Comparison of ENCODE assay signal across 8 cellular contexts in genomic region chr14:68977137-68977740, GRCh38. TPM values are rescaled to one million over a fixed set of nuclear protein-coding genes. Genes with fewer than 3 reads are reported as not detected.
A peak's percentile ranks its signal among the peaks of the same experiment; 100 is the strongest.
DNase-seq lines count a peak whose midpoint lies in the region; ATAC-seq and TF ChIP-seq lines count a peak whose summit lies in the region.

No MANE protein-coding gene starts in this region.

- no peak for TF ChIP-seq CTCF in kidney epithelial cell (IDR thresholded peaks at IDR 0.05; ENCODE audit: insufficient read depth, low read length, poor library complexity, severe bottlenecking)

- H3K4me3 ChIP-seq in adipocyte (ENCODE audit: low read length): peak overlapping the region; percentile 93
- peak overlapping the region; percentile 95 for H3K4me3 ChIP-seq in kidney epithelial cell (ENCODE audit: low read depth, low read length)
- H3K4me3 ChIP-seq in subcutaneous abdominal adipose tissue (ENCODE audit: low read depth in 1 of 5, low read length in 5 of 5): peak overlapping the region; percentile 67 to 89 (median 85)

- ATAC-seq in HG03045 (IDR thresholded peaks at IDR 0.05; ENCODE audit: unreplicated experiment) (no peak), GM18517 (IDR thresholded peaks at IDR 0.05; ENCODE audit: unreplicated experiment) (no peak)

- H3K9me3 ChIP-seq in adipocyte (ENCODE audit: control insufficient read depth, low read length) (no peaks in the 10 kb centered on the region), subcutaneous abdominal adipose tissue (ENCODE audit: control insufficient read depth in 5 of 5, low read length in 5 of 5) (no peaks in the 10 kb centered on the region)

- DNase-seq in activated CD4-positive, alpha-beta T cell treated with anti-CD3 and anti-CD28 coated beads for 48 hours: peak; percentile 30
- DNase-seq in activated CD4-positive, alpha-beta T cell treated with anti-CD3 and anti-CD28 coated beads, Interleukin-2, amount 50 U/mL, for 4 hours: no peak
- DNase-seq in adipocyte (ENCODE audit: low read depth) (no peak), kidney epithelial cell (ENCODE audit: low read depth) (no peak), DMS114 treated with DMSO at 0.1 percent for 48 hours (lab: John Stamatoyannopoulos, UW; ENCODE audit: unreplicated experiment) (no peak)

- H3K4me1 ChIP-seq in adipocyte (ENCODE audit: control insufficient read depth, insufficient read depth, low read length) (peaks cover 48% of the 10 kb centered on the region), subcutaneous abdominal adipose tissue (ENCODE audit: control insufficient read depth in 5 of 5, insufficient read depth in 5 of 5, low read length in 5 of 5) (peaks cover 6 to 59% (median 38%) of the 10 kb centered on the region in 5 donors)

- H3K36me3 ChIP-seq in adipocyte (ENCODE audit: control insufficient read depth, insufficient read depth, low read length, severe bottlenecking): peaks cover 27% of the 10 kb centered on the region
- H3K36me3 ChIP-seq in kidney epithelial cell (ENCODE audit: control insufficient read depth, insufficient read depth, low read length): peaks cover 3% of the 10 kb centered on the region
- H3K36me3 ChIP-seq in subcutaneous abdominal adipose tissue (ENCODE audit: control insufficient read depth in 5 of 5, insufficient read depth in 5 of 5, low read length in 5 of 5): peaks cover 0 to 16% (median 13%) of the 10 kb centered on the region in 5 donors

- H3K27me3 ChIP-seq in adipocyte (replicated peaks; ENCODE audit: control insufficient read depth, insufficient read depth, low read length): no peaks in the 10 kb centered on the region
- H3K27me3 ChIP-seq in kidney epithelial cell (ENCODE audit: control insufficient read depth, insufficient read depth, low read length): no peaks in the 10 kb centered on the region
- no peaks in the 10 kb centered on the region for H3K27me3 ChIP-seq in subcutaneous abdominal adipose tissue (ENCODE audit: control insufficient read depth in 5 of 5, insufficient read depth in 4 of 5, low read length in 5 of 5)

- peak overlapping the region; percentile 91 for H3K27ac ChIP-seq in subcutaneous abdominal adipose tissue (ENCODE audit: low read depth, low read length)

- H3K9ac ChIP-seq in adipocyte (ENCODE audit: low read length) (peak overlapping the region; percentile 97), subcutaneous abdominal adipose tissue (ENCODE audit: low read length in 5 of 5) (peak overlapping the region in 4 of 5 donors; percentile 52 to 94 (median 78))

RNA-seq across cellular contexts. Expression of gene ACTN1, which starts 1.9 kb away (rescaled TPM):
- total RNA-seq in kidney epithelial cell: 627 and 715 TPM in 2 replicates
